ENCODE assay signal across 2 cellular contexts in the genomic region with DNA sequence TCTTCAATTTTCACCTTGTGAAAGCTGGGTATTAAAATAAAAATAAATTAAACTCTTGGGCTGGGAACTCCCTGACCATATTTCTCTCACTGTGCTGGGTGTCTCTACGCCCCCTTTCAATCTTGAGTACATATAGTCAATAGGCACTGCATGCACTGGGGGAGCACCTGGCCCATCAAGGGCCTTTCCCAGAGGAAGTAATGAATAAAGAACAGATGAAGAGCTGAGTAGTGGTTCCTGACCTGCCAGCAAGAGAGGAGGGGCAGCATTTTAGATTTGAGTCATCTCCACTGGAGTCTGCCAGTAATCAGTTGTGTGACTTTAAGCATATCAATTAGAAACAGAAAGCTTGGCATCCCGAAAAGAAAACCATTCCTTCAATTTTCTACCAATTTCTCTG.
TF ChIP-seq lines count a peak whose summit lies in the region.

No MANE protein-coding gene starts in this region.

TF ChIP-seq in SK-N-SH treated with all-trans-retinoic acid at 6 μM for 48 hours, 23 proteins besides CTCF, POLR2A, EP300 and RAD21 (continued from another document):
- TF ChIP-seq, protein P1, sequence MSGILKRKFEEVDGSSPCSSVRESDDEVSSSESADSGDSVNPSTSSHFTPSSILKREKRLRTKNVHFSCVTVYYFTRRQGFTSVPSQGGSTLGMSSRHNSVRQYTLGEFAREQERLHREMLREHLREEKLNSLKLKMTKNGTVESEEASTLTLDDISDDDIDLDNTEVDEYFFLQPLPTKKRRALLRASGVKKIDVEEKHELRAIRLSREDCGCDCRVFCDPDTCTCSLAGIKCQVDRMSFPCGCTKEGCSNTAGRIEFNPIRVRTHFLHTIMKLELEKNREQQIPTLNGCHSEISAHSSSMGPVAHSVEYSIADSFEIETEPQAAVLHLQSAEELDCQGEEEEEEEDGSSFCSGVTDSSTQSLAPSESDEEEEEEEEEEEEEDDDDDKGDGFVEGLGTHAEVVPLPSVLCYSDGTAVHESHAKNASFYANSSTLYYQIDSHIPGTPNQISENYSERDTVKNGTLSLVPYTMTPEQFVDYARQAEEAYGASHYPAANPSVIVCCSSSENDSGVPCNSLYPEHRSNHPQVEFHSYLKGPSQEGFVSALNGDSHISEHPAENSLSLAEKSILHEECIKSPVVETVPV (CRISPR knock-in tag; IDR thresholded peaks at IDR 0.05) = no peak
- TF ChIP-seq, protein P2, sequence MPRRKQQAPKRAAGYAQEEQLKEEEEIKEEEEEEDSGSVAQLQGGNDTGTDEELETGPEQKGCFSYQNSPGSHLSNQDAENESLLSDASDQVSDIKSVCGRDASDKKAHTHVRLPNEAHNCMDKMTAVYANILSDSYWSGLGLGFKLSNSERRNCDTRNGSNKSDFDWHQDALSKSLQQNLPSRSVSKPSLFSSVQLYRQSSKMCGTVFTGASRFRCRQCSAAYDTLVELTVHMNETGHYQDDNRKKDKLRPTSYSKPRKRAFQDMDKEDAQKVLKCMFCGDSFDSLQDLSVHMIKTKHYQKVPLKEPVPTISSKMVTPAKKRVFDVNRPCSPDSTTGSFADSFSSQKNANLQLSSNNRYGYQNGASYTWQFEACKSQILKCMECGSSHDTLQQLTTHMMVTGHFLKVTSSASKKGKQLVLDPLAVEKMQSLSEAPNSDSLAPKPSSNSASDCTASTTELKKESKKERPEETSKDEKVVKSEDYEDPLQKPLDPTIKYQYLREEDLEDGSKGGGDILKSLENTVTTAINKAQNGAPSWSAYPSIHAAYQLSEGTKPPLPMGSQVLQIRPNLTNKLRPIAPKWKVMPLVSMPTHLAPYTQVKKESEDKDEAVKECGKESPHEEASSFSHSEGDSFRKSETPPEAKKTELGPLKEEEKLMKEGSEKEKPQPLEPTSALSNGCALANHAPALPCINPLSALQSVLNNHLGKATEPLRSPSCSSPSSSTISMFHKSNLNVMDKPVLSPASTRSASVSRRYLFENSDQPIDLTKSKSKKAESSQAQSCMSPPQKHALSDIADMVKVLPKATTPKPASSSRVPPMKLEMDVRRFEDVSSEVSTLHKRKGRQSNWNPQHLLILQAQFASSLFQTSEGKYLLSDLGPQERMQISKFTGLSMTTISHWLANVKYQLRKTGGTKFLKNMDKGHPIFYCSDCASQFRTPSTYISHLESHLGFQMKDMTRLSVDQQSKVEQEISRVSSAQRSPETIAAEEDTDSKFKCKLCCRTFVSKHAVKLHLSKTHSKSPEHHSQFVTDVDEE (CRISPR knock-in tag; IDR thresholded peaks at IDR 0.05) = no peak
- TF ChIP-seq RARB (CRISPR knock-in tag; IDR thresholded peaks at IDR 0.05) (no peak), CSDC2 (CRISPR knock-in tag; IDR thresholded peaks at IDR 0.05) (no peak), BACH2 (CRISPR knock-in tag; IDR thresholded peaks at IDR 0.05; ENCODE audit: borderline replicate concordance) (no peak), ZC3H10 (CRISPR knock-in tag; IDR thresholded peaks at IDR 0.05) (no peak)

TF ChIP-seq in HepG2, 621 proteins besides CTCF, POLR2A, EP300 and RAD21:
- TF ChIP-seq, protein P3, sequence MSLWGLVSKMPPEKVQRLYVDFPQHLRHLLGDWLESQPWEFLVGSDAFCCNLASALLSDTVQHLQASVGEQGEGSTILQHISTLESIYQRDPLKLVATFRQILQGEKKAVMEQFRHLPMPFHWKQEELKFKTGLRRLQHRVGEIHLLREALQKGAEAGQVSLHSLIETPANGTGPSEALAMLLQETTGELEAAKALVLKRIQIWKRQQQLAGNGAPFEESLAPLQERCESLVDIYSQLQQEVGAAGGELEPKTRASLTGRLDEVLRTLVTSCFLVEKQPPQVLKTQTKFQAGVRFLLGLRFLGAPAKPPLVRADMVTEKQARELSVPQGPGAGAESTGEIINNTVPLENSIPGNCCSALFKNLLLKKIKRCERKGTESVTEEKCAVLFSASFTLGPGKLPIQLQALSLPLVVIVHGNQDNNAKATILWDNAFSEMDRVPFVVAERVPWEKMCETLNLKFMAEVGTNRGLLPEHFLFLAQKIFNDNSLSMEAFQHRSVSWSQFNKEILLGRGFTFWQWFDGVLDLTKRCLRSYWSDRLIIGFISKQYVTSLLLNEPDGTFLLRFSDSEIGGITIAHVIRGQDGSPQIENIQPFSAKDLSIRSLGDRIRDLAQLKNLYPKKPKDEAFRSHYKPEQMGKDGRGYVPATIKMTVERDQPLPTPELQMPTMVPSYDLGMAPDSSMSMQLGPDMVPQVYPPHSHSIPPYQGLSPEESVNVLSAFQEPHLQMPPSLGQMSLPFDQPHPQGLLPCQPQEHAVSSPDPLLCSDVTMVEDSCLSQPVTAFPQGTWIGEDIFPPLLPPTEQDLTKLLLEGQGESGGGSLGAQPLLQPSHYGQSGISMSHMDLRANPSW (CRISPR knock-in tag; IDR thresholded peaks at IDR 0.05; ENCODE audit: borderline replicate concordance) = no peak
- no peak for TF ChIP-seq ZMYM4 (CRISPR knock-in tag; IDR thresholded peaks at IDR 0.05)
- no peak for TF ChIP-seq YY1 (IDR thresholded peaks at IDR 0.05; ENCODE audit: insufficient read depth, insufficient replicate concordance, low read depth, low read length)
- TF ChIP-seq, protein P4, sequence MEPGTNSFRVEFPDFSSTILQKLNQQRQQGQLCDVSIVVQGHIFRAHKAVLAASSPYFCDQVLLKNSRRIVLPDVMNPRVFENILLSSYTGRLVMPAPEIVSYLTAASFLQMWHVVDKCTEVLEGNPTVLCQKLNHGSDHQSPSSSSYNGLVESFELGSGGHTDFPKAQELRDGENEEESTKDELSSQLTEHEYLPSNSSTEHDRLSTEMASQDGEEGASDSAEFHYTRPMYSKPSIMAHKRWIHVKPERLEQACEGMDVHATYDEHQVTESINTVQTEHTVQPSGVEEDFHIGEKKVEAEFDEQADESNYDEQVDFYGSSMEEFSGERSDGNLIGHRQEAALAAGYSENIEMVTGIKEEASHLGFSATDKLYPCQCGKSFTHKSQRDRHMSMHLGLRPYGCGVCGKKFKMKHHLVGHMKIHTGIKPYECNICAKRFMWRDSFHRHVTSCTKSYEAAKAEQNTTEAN (CRISPR knock-in tag; conservative IDR thresholded peaks at IDR 0.05) = no peak
TF ChIP-seq in HepG2: peak in this region for 0.
